Comparison of ENCODE assay signal across 31 cellular contexts in genomic region chr2:32930436-32930835, GRCh38.
"Had no signal": no experiment of that assay in that cellular context is flagged by ENCODE, and none has a peak within 500 bp of the region (broad histone marks: within the 10 kb centered on the region; RNA-seq: fewer than 3 reads in every experiment).

No MANE protein-coding gene starts in this region.

- DNase-seq: Kasumi-1, MG63, NCI-H1048, NCI-H1092 treated with DMSO at 0.1 percent for 48 hours, NCI-H1105 treated with DMSO at 0.1 percent for 48 hours, NCI-H1417, NCI-H1436, NCI-H146, NCI-H1694, NCI-H187, NCI-H1930, NCI-H2029 treated with DMSO at 0.1 percent for 48 hours, NCI-H2081 treated with DMSO at 0.1 percent for 48 hours, NCI-H2107, NCI-H2171, NCI-H226, NCI-H446 treated with DMSO at 0.1 percent for 48 hours, NCI-H510A, NCI-H524, NCI-H526, NCI-H69, NCI-H774, OCI-M1, PC-3, Peyer's patch, Right ventricle myocardium superior, RPMI8226, SHP77 treated with DMSO at 0.1 percent for 48 hours, T-cell had no signal

- H3K27ac ChIP-seq: Peyer's patch, SJSA1 had no signal

- H3K9me3 ChIP-seq: MG63, Peyer's patch, SJSA1 had no signal

- H3K27me3 ChIP-seq: MG63, Peyer's patch, SJSA1 had no signal

- H3K36me3 ChIP-seq: MG63, Peyer's patch, SJSA1 had no signal

- ATAC-seq: PC-3, SK-N-SH treated with all-trans-retinoic acid at 6 μM for 48 hours, T-cell had no signal

- H3K4me3 ChIP-seq: MG63, Peyer's patch, SJSA1 had no signal

- H3K4me1 ChIP-seq: Peyer's patch had no signal
